ENCODE assay signal across 14 cellular contexts in the genomic region with DNA sequence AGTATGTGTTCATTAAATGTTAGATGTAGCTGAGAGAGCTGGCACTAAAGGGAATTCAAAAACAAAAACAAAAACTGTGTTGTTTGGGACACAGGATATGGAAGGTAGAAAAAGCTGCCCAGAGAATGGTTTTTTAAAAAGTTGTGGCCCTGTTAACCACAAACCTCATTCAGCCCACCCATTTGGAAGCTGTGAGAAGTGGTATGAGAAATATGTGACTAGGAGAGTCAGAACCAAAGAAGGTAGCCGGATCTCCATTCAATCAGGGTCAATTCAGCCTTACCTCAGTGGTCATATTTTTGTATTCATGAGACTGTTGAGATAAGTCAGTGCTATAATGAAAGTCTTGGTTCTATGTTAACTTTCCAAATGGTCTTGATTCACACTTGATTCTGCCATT. TPM values are rescaled to one million over a fixed set of nuclear protein-coding genes. Genes with fewer than 3 reads are reported as not detected.
DNase-seq lines count a peak whose midpoint lies in the region; ATAC-seq and TF ChIP-seq lines count a peak whose summit lies in the region.
"Had no signal": no experiment of that assay in that cellular context is flagged by ENCODE, and none has a peak within 500 bp of the region (broad histone marks: within the 10 kb centered on the region; RNA-seq: fewer than 3 reads in every experiment).

No MANE protein-coding gene starts in this region.

- ATAC-seq in GM21717 (IDR thresholded peaks at IDR 0.05; ENCODE audit: unreplicated experiment) = peak; percentile 51
- ATAC-seq in T-helper 17 cell = no peak
- no peak for ATAC-seq in HG03469 (IDR thresholded peaks at IDR 0.05; ENCODE audit: unreplicated experiment)
- ATAC-seq: heart right ventricle had no signal

- TF ChIP-seq CTCF in Calu3 (IDR thresholded peaks at IDR 0.05; ENCODE audit: unreplicated experiment) = no peak
- TF ChIP-seq CTCF in RWPE1 (conservative IDR thresholded peaks at IDR 0.05; ENCODE audit: low read depth) = no peak
- TF ChIP-seq CTCF in vagina (IDR thresholded peaks at IDR 0.05) = no peak

- H3K4me3 Mint-ChIP-seq in Calu3 (ENCODE audit: low read depth, unreplicated experiment) = no peak overlapping the region
- H3K4me3 Mint-ChIP-seq in T-helper 17 cell = peak overlapping the region; percentile 79

- H3K27ac ChIP-seq in RWPE1 = no peak overlapping the region
- no peak overlapping the region for H3K27ac ChIP-seq in vagina
- H3K27ac ChIP-seq: SK-N-MC, thyroid gland had no signal

- H3K4me1 Mint-ChIP-seq in Calu3 (ENCODE audit: low read depth, unreplicated experiment) (peaks cover 71% of the 10 kb centered on the region), T-helper 17 cell (peaks cover 54% of the 10 kb centered on the region)

- H3K9me3 ChIP-seq in T-helper 17 cell (ENCODE audit: control insufficient read depth, low read length, poor library complexity, severe bottlenecking) (no peaks in the 10 kb centered on the region), vagina (no peaks in the 10 kb centered on the region)
- H3K9me3 ChIP-seq: heart right ventricle, thyroid gland had no signal

- no peaks in the 10 kb centered on the region for H3K36me3 ChIP-seq in vagina
- H3K36me3 ChIP-seq: thyroid gland had no signal

- no peak overlapping the region for H3K4me3 ChIP-seq in vagina
- H3K4me3 ChIP-seq: heart right ventricle, SK-N-MC, thyroid gland had no signal

- no peaks in the 10 kb centered on the region for H3K27me3 ChIP-seq in vagina
- H3K27me3 ChIP-seq: heart right ventricle, thyroid gland had no signal

- H3K36me3 Mint-ChIP-seq in Calu3 (ENCODE audit: insufficient read depth, unreplicated experiment) (peaks cover 53% of the 10 kb centered on the region), T-helper 17 cell (ENCODE audit: low read depth) (peaks cover 6% of the 10 kb centered on the region)

- peaks cover 33% of the 10 kb centered on the region for H3K4me1 ChIP-seq in vagina

- POLR2A ChIA-PET in RWPE1 (lab: Yijun Ruan, JAX; ENCODE audit: low non-redundant PET) = no interaction called here

- H3K9me3 Mint-ChIP-seq in Calu3 (ENCODE audit: low read depth, unreplicated experiment) = no peaks in the 10 kb centered on the region

- BruUV-seq in Calu3 (replicated peaks; lab: Mats Ljungman, UMichigan) = no TSS peak

- DNase-seq in Calu3 = no peak
- no peak for DNase-seq in T-helper 17 cell
- peak; percentile 41 for DNase-seq in myocyte (ENCODE audit: low read depth)
- no peak for DNase-seq in RWPE1 (ENCODE audit: low spot score)
- no peak for DNase-seq in amygdala (lab: John Stamatoyannopoulos, UW)
- no peak for DNase-seq in vagina (ENCODE audit: extremely low spot score in 2 of 2)
- DNase-seq: activated CD4-positive, CD25-positive, alpha-beta regulatory T cell treated with anti-CD3 and anti-CD28 coated beads, Interleukin-2, amount 50 U/mL, for 72 hours; aorta; heart right ventricle; NCI-H774; thyroid gland had no signal

- intact Hi-C loops in Calu3 (cut with micrococcal nuclease; ENCODE audit: unreplicated experiment) (loop anchor here (2.0 to 5.0 kb wide), 2 partner anchors 29 to 78 kb away; a partner anchor contains a TSS), vagina (cut with DNase I) (no loop called here)

- CTCF ChIA-PET in Calu3 (lab: Charles Lee) (interaction anchor here (0.8 kb wide), 1 partner anchor 29 kb away, joined by 3 read pairs; no protein-coding TSS in a partner anchor), RWPE1 (lab: Yijun Ruan, JAX) (interaction anchor here (0.6 kb wide), 1 partner anchor 170 kb away, joined by 4 read pairs; no protein-coding TSS in a partner anchor)

- H3K27ac Mint-ChIP-seq in Calu3 (ENCODE audit: unreplicated experiment) (peak overlapping the region; percentile 81), T-helper 17 cell (peak overlapping the region; percentile 99)

- TF ChIP-seq POLR2A in vagina (IDR thresholded peaks at IDR 0.05) = no peak

- H3K27me3 Mint-ChIP-seq in Calu3 (ENCODE audit: unreplicated experiment) (no peaks in the 10 kb centered on the region), T-helper 17 cell (no peaks in the 10 kb centered on the region)

RNA-seq across cellular contexts. Expression of a gene that starts 29.8 kb away (rescaled TPM):
- total RNA-seq in Calu3 (2022) (299 and 384 TPM in 2 replicates), T-helper 17 cell (10 to 100 TPM; 82.2 to 89.8 TPM), myocyte (107 and 128 TPM in 2 replicates), vagina (60.9 TPM)
- 62.9 TPM for polyA plus RNA-seq in myocyte (2012)

RNA-seq across cellular contexts. Expression of a gene that starts 53.2 kb away (rescaled TPM):
- total RNA-seq in Calu3 (2022) (29.9 and 33.6 TPM in 2 replicates), T-helper 17 cell (10 to 100 TPM; 13.4 to 16.2 TPM), myocyte (17.7 and 19.1 TPM in 2 replicates), vagina (14.7 TPM)
- 25.2 TPM for polyA plus RNA-seq in myocyte (2012)
